ENCODE assay signal across 22 cellular contexts in genomic region chr1:176164014-176164678, GRCh38. TPM values are rescaled to one million over a fixed set of nuclear protein-coding genes. Genes with fewer than 3 reads are reported as not detected.
DNase-seq lines count a peak whose midpoint lies in the region; ATAC-seq and TF ChIP-seq lines count a peak whose summit lies in the region.
"Had no signal": no experiment of that assay in that cellular context is flagged by ENCODE, and none has a peak within 500 bp of the region (broad histone marks: within the 10 kb centered on the region; RNA-seq: fewer than 3 reads in every experiment).

No MANE protein-coding gene starts in this region.

- H3K4me3 ChIP-seq in suprapubic skin: no peak overlapping the region
- H3K4me3 ChIP-seq: GM23248, HAP-1 had no signal

- no peak overlapping the region for H3K4me3 Mint-ChIP-seq in activated naive CD4-positive, alpha-beta T cell treated with anti-CD3 and anti-CD28 coated beads, Interleukin-2, amount 50 U/mL, for 24 hours
- no peak overlapping the region for H3K4me3 Mint-ChIP-seq in stimulated activated effector memory CD8-positive, alpha-beta T cell treated with anti-CD3 and anti-CD28 coated beads, Interleukin-12 subunit alpha, Interleukin-12 subunit beta, amount 100 ng/mL, for 72 hours
- H3K4me3 Mint-ChIP-seq: CD4-positive, CD25-positive, alpha-beta regulatory T cell had no signal

- ATAC-seq in HG02610 (IDR thresholded peaks at IDR 0.05; ENCODE audit: unreplicated experiment): peak; percentile 43
- peak; percentile 98 for ATAC-seq in stimulated activated effector memory CD8-positive, alpha-beta T cell treated with anti-CD3 and anti-CD28 coated beads, Interleukin-12 subunit alpha, Interleukin-12 subunit beta, amount 100 ng/mL, for 72 hours

- no peaks in the 10 kb centered on the region for H3K4me1 ChIP-seq in suprapubic skin
- H3K4me1 ChIP-seq: BE2C, Caco-2 had no signal

- no peaks in the 10 kb centered on the region for H3K9me3 Mint-ChIP-seq in activated naive CD4-positive, alpha-beta T cell treated with anti-CD3 and anti-CD28 coated beads, Interleukin-2, amount 50 U/mL, for 24 hours
- H3K9me3 Mint-ChIP-seq in stimulated activated effector memory CD8-positive, alpha-beta T cell treated with anti-CD3 and anti-CD28 coated beads, Interleukin-12 subunit alpha, Interleukin-12 subunit beta, amount 100 ng/mL, for 72 hours: peaks cover under 1% of the 10 kb centered on the region

- no peak for TF ChIP-seq CTCF in suprapubic skin (IDR thresholded peaks at IDR 0.05)

- WGBS in suprapubic skin: 87% methylated on average over 2 of the region's 2 CpGs

- H3K36me3 ChIP-seq in suprapubic skin: peaks cover 32% of the 10 kb centered on the region
- H3K36me3 ChIP-seq: BE2C had no signal

- peak overlapping the region; percentile 17 for H3K27ac Mint-ChIP-seq in activated naive CD4-positive, alpha-beta T cell treated with anti-CD3 and anti-CD28 coated beads, Interleukin-2, amount 50 U/mL, for 24 hours
- peak overlapping the region; percentile 48 for H3K27ac Mint-ChIP-seq in stimulated activated effector memory CD8-positive, alpha-beta T cell treated with anti-CD3 and anti-CD28 coated beads, Interleukin-12 subunit alpha, Interleukin-12 subunit beta, amount 100 ng/mL, for 72 hours

- TF ChIP-seq POLR2A in suprapubic skin (IDR thresholded peaks at IDR 0.05): no peak

- no peaks in the 10 kb centered on the region for H3K27me3 ChIP-seq in suprapubic skin
- H3K27me3 ChIP-seq: BE2C had no signal

- H3K9me3 ChIP-seq in suprapubic skin: peaks cover 4% of the 10 kb centered on the region
- H3K9me3 ChIP-seq: BE2C, Caco-2, HAP-1 had no signal

- no peak overlapping the region for H3K27ac ChIP-seq in suprapubic skin
- H3K27ac ChIP-seq: GM23248, HL-60, KMS-11 had no signal

- H3K27me3 Mint-ChIP-seq in activated naive CD4-positive, alpha-beta T cell treated with anti-CD3 and anti-CD28 coated beads, Interleukin-2, amount 50 U/mL, for 24 hours: no peaks in the 10 kb centered on the region
- H3K27me3 Mint-ChIP-seq: CD4-positive, CD25-positive, alpha-beta regulatory T cell had no signal

- TF ChIP-seq EP300 in suprapubic skin (IDR thresholded peaks at IDR 0.05): no peak

- peaks cover 48% of the 10 kb centered on the region for H3K36me3 Mint-ChIP-seq in activated naive CD4-positive, alpha-beta T cell treated with anti-CD3 and anti-CD28 coated beads, Interleukin-2, amount 50 U/mL, for 24 hours
- H3K36me3 Mint-ChIP-seq in stimulated activated effector memory CD8-positive, alpha-beta T cell treated with anti-CD3 and anti-CD28 coated beads, Interleukin-12 subunit alpha, Interleukin-12 subunit beta, amount 100 ng/mL, for 72 hours: peaks cover 49% of the 10 kb centered on the region

- peak; percentile 20 for DNase-seq in activated CD4-positive, alpha-beta T cell treated with anti-CD3 and anti-CD28 coated beads for 48 hours
- DNase-seq in activated CD4-positive, alpha-beta T cell treated with anti-CD3 and anti-CD28 coated beads, Interleukin-2, amount 50 U/mL, for 48 hours: no peak
- no peak for DNase-seq in activated naive CD4-positive, alpha-beta T cell treated with anti-CD3 and anti-CD28 coated beads, Interleukin-2, amount 50 U/mL, for 16 hours
- DNase-seq in stimulated activated effector memory CD8-positive, alpha-beta T cell treated with anti-CD3 and anti-CD28 coated beads, Interleukin-12 subunit alpha, Interleukin-12 subunit beta, amount 100 ng/mL, for 72 hours (ENCODE audit: low spot score in 2 of 2): peak in 1 of 2 donors; percentile 53
- no peak for DNase-seq in suprapubic skin (ENCODE audit: low spot score in 2 of 2)
- no peak for DNase-seq in ACHN
- DNase-seq: BE2C; Caco-2; CD4-positive, CD25-positive, alpha-beta regulatory T cell; DMS153; GDM1; GM23248; NCI-H1417; NCI-H187; NCI-H2107; NCI-H510A; NCI-H774 had no signal

- H3K4me1 Mint-ChIP-seq in activated naive CD4-positive, alpha-beta T cell treated with anti-CD3 and anti-CD28 coated beads, Interleukin-2, amount 50 U/mL, for 24 hours: peaks cover 48% of the 10 kb centered on the region
- H3K4me1 Mint-ChIP-seq in stimulated activated effector memory CD8-positive, alpha-beta T cell treated with anti-CD3 and anti-CD28 coated beads, Interleukin-12 subunit alpha, Interleukin-12 subunit beta, amount 100 ng/mL, for 72 hours: peaks cover 43% of the 10 kb centered on the region

- in situ Hi-C loops in ACHN (cut with HindIII; ENCODE audit: low pct_ligation_motif_present, low pct_unique_long_range_greater_than_20kb, low sequenced_read_pairs): no loop called here

RNA-seq across cellular contexts. Expression of gene COP1, which starts 42.9 kb away (rescaled TPM):
- total RNA-seq in suprapubic skin: 10 to 100 TPM; 33.2 to 84.1 (median 52.3) TPM
